8 cellular contexts compared by ENCODE assay signal in genomic region chr14:95157987-95158712, GRCh38. TPM values are rescaled to one million over a fixed set of nuclear protein-coding genes. Genes with fewer than 3 reads are reported as not detected.
DNase-seq lines count a peak whose midpoint lies in the region; ATAC-seq lines count a peak whose summit lies in the region.

No MANE protein-coding gene starts in this region.

- H3K4me3 Mint-ChIP-seq in activated T-helper 17 cell treated with anti-CD3 and anti-CD28 coated beads, Interleukin-2, amount 50 U/mL, for 72 hours, result peak overlapping the region; percentile 91
- H3K4me3 Mint-ChIP-seq in stimulated activated naive CD8-positive, alpha-beta T cell treated with anti-CD3 and anti-CD28 coated beads, Interleukin-15, amount 100 ng/mL, for 72 hours, result peak overlapping the region; percentile 96 to 99

- peak; percentile 23 for ATAC-seq in GM18517 (IDR thresholded peaks at IDR 0.05; ENCODE audit: unreplicated experiment)
- peak; percentile 15 for ATAC-seq in HG03521 (IDR thresholded peaks at IDR 0.05; ENCODE audit: unreplicated experiment)
- no peak for ATAC-seq in activated T-helper 17 cell treated with anti-CD3 and anti-CD28 coated beads, Interleukin-2, amount 50 U/mL, for 72 hours (replicated peaks)
- peak; percentile 29 for ATAC-seq in stimulated activated naive CD8-positive, alpha-beta T cell treated with anti-CD3 and anti-CD28 coated beads, Interleukin-15, amount 100 ng/mL, for 72 hours
- ATAC-seq in HG02610 (IDR thresholded peaks at IDR 0.05; ENCODE audit: unreplicated experiment), result no peak

- H3K9me3 ChIP-seq in iPS-18c (ENCODE audit: control insufficient read depth, insufficient read depth, low read length), result peaks cover 3% of the 10 kb centered on the region

- no peaks in the 10 kb centered on the region for H3K9me3 Mint-ChIP-seq in activated T-helper 17 cell treated with anti-CD3 and anti-CD28 coated beads, Interleukin-2, amount 50 U/mL, for 72 hours
- H3K9me3 Mint-ChIP-seq in stimulated activated naive CD8-positive, alpha-beta T cell treated with anti-CD3 and anti-CD28 coated beads, Interleukin-15, amount 100 ng/mL, for 72 hours, result no peaks in the 10 kb centered on the region

- peak overlapping the region; percentile 95 for H3K27ac Mint-ChIP-seq in activated T-helper 17 cell treated with anti-CD3 and anti-CD28 coated beads, Interleukin-2, amount 50 U/mL, for 72 hours
- peak overlapping the region; percentile 100 for H3K27ac Mint-ChIP-seq in stimulated activated naive CD8-positive, alpha-beta T cell treated with anti-CD3 and anti-CD28 coated beads, Interleukin-15, amount 100 ng/mL, for 72 hours

- H3K4me1 Mint-ChIP-seq in activated T-helper 17 cell treated with anti-CD3 and anti-CD28 coated beads, Interleukin-2, amount 50 U/mL, for 72 hours, result peaks cover 27% of the 10 kb centered on the region
- peaks cover 39% of the 10 kb centered on the region for H3K4me1 Mint-ChIP-seq in stimulated activated naive CD8-positive, alpha-beta T cell treated with anti-CD3 and anti-CD28 coated beads, Interleukin-15, amount 100 ng/mL, for 72 hours

- DNase-seq in Ammon's horn (ENCODE audit: low spot score) (peak; percentile 26), NCI-H128 (lab: John Stamatoyannopoulos, UW; ENCODE audit: unreplicated experiment) (no peak)
- no peak for DNase-seq in stimulated activated naive CD8-positive, alpha-beta T cell treated with anti-CD3 and anti-CD28 coated beads, Interleukin-15, amount 100 ng/mL, for 72 hours

- no peaks in the 10 kb centered on the region for H3K27me3 Mint-ChIP-seq in activated T-helper 17 cell treated with anti-CD3 and anti-CD28 coated beads, Interleukin-2, amount 50 U/mL, for 72 hours
- H3K27me3 Mint-ChIP-seq in stimulated activated naive CD8-positive, alpha-beta T cell treated with anti-CD3 and anti-CD28 coated beads, Interleukin-15, amount 100 ng/mL, for 72 hours, result no peaks in the 10 kb centered on the region

- peak overlapping the region; percentile 81 for H3K4me3 ChIP-seq in iPS-18c (ENCODE audit: insufficient read depth, low read depth, low read length)

- no peaks in the 10 kb centered on the region for H3K36me3 Mint-ChIP-seq in activated T-helper 17 cell treated with anti-CD3 and anti-CD28 coated beads, Interleukin-2, amount 50 U/mL, for 72 hours (ENCODE audit: low read depth)

RNA-seq across cellular contexts. Expression of gene DICER1, which starts 0.8 kb away (rescaled TPM):
- 10 to 100 TPM; 46.5 to 48.1 TPM for total RNA-seq in activated T-helper 17 cell treated with anti-CD3 and anti-CD28 coated beads, Interleukin-2, amount 50 U/mL, for 72 hours

Comparison
In these comparisons a context has a peak if more than half of its experiments do, and no peak if none do; other contexts are left out.
1. ATAC-seq: peak in GM18517 (single experiment), HG03521 (single experiment) and stimulated activated naive CD8-positive, alpha-beta T cell treated with anti-CD3 and anti-CD28 coated beads, Interleukin-15, amount 100 ng/mL, for 72 hours (single experiment); none in activated T-helper 17 cell treated with anti-CD3 and anti-CD28 coated beads, Interleukin-2, amount 50 U/mL, for 72 hours (single experiment) and HG02610 (single experiment).